Comparison of ENCODE assay signal across 39 cellular contexts in the genomic region with DNA sequence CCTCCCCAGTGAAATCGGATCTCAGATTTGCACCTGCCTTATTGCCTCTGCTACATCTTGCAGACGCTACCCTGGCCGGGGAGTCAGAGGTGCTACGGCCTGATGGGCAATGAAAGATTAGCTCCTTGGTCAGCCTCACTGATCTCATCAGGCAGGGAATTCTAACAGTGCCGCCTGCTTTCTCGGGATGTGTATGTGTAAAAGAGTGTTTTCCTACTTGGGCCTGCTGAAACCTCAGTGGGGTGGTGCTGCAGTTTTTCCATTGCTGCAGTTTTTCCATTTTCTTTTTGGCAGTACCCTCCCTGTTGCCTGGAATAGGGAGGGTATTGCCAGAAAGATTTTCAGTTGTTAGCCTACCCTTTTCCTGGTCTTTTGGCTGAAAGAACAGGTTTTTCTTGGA.
"Had no signal": no experiment of that assay in that cellular context is flagged by ENCODE, and none has a peak within 500 bp of the region (broad histone marks: within the 10 kb centered on the region; RNA-seq: fewer than 3 reads in every experiment).

No MANE protein-coding gene starts in this region.

- DNase-seq: activated CD4-positive, alpha-beta memory T cell treated with anti-CD3 and anti-CD28 coated beads, Interleukin-2, amount 10 ng/mL, durations not matched to agents 7 days and 5 days; activated CD4-positive, alpha-beta T cell treated with anti-CD3 and anti-CD28 coated beads for 1 hour; activated CD4-positive, alpha-beta T cell treated with anti-CD3 and anti-CD28 coated beads for 48 hours; activated CD4-positive, CD25-positive, alpha-beta regulatory T cell; activated CD8-positive, alpha-beta memory T cell treated with anti-CD3 and anti-CD28 coated beads for 24 hours; activated CD8-positive, alpha-beta memory T cell treated with anti-CD3 and anti-CD28 coated beads, Interleukin-2, amount 10 ng/mL, durations not matched to agents 7 days and 5 days; activated effector memory CD4-positive, alpha-beta T cell treated with anti-CD3 and anti-CD28 coated beads, Interleukin-2, amount 50 U/mL, for 16 hours; activated naive CD4-positive, alpha-beta T cell; activated naive CD4-positive, alpha-beta T cell treated with anti-CD3 and anti-CD28 coated beads, Interleukin-2, amount 50 U/mL, for 16 hours; activated naive CD8-positive, alpha-beta T cell treated with anti-CD3 and anti-CD28 coated beads for 36 hours; activated T-cell treated with anti-CD3 and anti-CD28 coated beads, Interleukin-2, amount 50 U/mL, for 1 hour; activated T-cell treated with anti-CD3 and anti-CD28 coated beads, Interleukin-2, amount 50 U/mL, for 72 hours; amniotic stem cell; body of pancreas; caudate nucleus; NCI-H1092 treated with DMSO at 0.1 percent for 48 hours; NCI-H1417; NCI-H146; NCI-H187; NCI-H2029 treated with DMSO at 0.1 percent for 48 hours; NCI-H2107; NCI-H2171; NCI-H510A; NCI-H526; NCI-H748 treated with DMSO at 0.1 percent for 48 hours; NK-92 treated with Interleukin-12 subunit alpha and Interleukin-12 subunit beta, amount 100 ng/mL, for 24 hours; PC-3; Peyer's patch; SIG-M5; SW 1271; T-helper 1 cell; T1000; WERI-Rb-1 had no signal

- H3K9ac ChIP-seq: KMS-11 had no signal

- H3K36me3 ChIP-seq: breast epithelium, Peyer's patch had no signal

- H3K9me3 ChIP-seq: body of pancreas, breast epithelium, Peyer's patch had no signal

- H3K27ac ChIP-seq: body of pancreas, breast epithelium, KMS-11, Peyer's patch, RWPE1, WERI-Rb-1 had no signal

- H3K4me1 ChIP-seq: body of pancreas, breast epithelium, Peyer's patch had no signal

- FAIRE-seq: astrocyte had no signal

- H3K4me2 ChIP-seq: KMS-11 had no signal

- H3K27me3 ChIP-seq: body of pancreas, Peyer's patch had no signal

- ATAC-seq: activated CD8-positive, alpha-beta memory T cell treated with anti-CD3 and anti-CD28 coated beads, Interleukin-2, amount 10 ng/mL, durations not matched to agents 7 days and 5 days; activated T-cell treated with anti-CD3 and anti-CD28 coated beads, Interleukin-2, amount 50 U/mL, for 72 hours; activated T-helper 17 cell treated with anti-CD3 and anti-CD28 coated beads, Interleukin-2, amount 50 U/mL, for 72 hours; body of pancreas; PC-3; Right ventricle myocardium inferior had no signal

- H3K4me3 ChIP-seq: body of pancreas, breast epithelium, Peyer's patch had no signal
